ENCODE assay signal across 29 cellular contexts in genomic region chr21:36987845-36988244, GRCh38. TPM values are rescaled to one million over a fixed set of nuclear protein-coding genes. Genes with fewer than 3 reads are reported as not detected.
DNase-seq lines count a peak whose midpoint lies in the region; ATAC-seq lines count a peak whose summit lies in the region.
"Had no signal": no experiment of that assay in that cellular context is flagged by ENCODE, and none has a peak within 500 bp of the region (broad histone marks: within the 10 kb centered on the region; RNA-seq: fewer than 3 reads in every experiment).

No MANE protein-coding gene starts in this region.

- no peaks in the 10 kb centered on the region for H3K36me3 ChIP-seq in CD8-positive, alpha-beta memory T cell (ENCODE audit: insufficient read depth, low read length)
- H3K36me3 ChIP-seq in skeletal muscle satellite cell (ENCODE audit: insufficient read depth, low read length), result no peaks in the 10 kb centered on the region
- no peaks in the 10 kb centered on the region for H3K36me3 ChIP-seq in effector memory CD4-positive, alpha-beta T cell (ENCODE audit: control insufficient read depth, insufficient read depth, low read length)
- H3K36me3 ChIP-seq: heart left ventricle, pancreas, upper lobe of right lung had no signal

- no peak overlapping the region for H3K27ac ChIP-seq in CD8-positive, alpha-beta memory T cell (ENCODE audit: low read depth, low read length)
- H3K27ac ChIP-seq in effector memory CD4-positive, alpha-beta T cell (ENCODE audit: insufficient read depth, low read length, poor library complexity, severe bottlenecking), result no peak overlapping the region
- H3K27ac ChIP-seq: C4-2B, epithelial cell of prostate, heart left ventricle, KMS-11, pancreas, RWPE1, upper lobe of right lung had no signal

- H3K4me3 Mint-ChIP-seq in activated CD8-positive, alpha-beta memory T cell treated with anti-CD3 and anti-CD28 coated beads, Interleukin-2, amount 10 ng/mL, durations not matched to agents 7 days and 5 days, result no peak overlapping the region
- H3K4me3 Mint-ChIP-seq in CD8-positive, alpha-beta memory T cell, result peak overlapping the region in 1 of 7 donors; percentile 90
- no peak overlapping the region for H3K4me3 Mint-ChIP-seq in activated CD4-positive, alpha-beta memory T cell treated with anti-CD3 and anti-CD28 coated beads, Interleukin-2, amount 10 ng/mL, durations not matched to agents 7 days and 5 days

- H3K27me3 ChIP-seq in CD8-positive, alpha-beta memory T cell (ENCODE audit: insufficient read depth, low read length, poor library complexity, severe bottlenecking), result no peaks in the 10 kb centered on the region
- no peaks in the 10 kb centered on the region for H3K27me3 ChIP-seq in skeletal muscle satellite cell (ENCODE audit: control insufficient read depth, insufficient read depth, low read length)
- H3K27me3 ChIP-seq in effector memory CD4-positive, alpha-beta T cell (replicated peaks; ENCODE audit: control insufficient read depth, insufficient read depth, low read length, poor library complexity, severe bottlenecking), result no peaks in the 10 kb centered on the region
- H3K27me3 ChIP-seq: pancreas, upper lobe of right lung had no signal

- no peaks in the 10 kb centered on the region for H3K27me3 Mint-ChIP-seq in activated CD8-positive, alpha-beta memory T cell treated with anti-CD3 and anti-CD28 coated beads, Interleukin-2, amount 10 ng/mL, durations not matched to agents 7 days and 5 days
- H3K27me3 Mint-ChIP-seq in CD8-positive, alpha-beta memory T cell, result peaks cover 0 to 2% of the 10 kb centered on the region in 2 donors
- no peaks in the 10 kb centered on the region for H3K27me3 Mint-ChIP-seq in activated CD4-positive, alpha-beta memory T cell treated with anti-CD3 and anti-CD28 coated beads, Interleukin-2, amount 10 ng/mL, durations not matched to agents 7 days and 5 days

- H3K27ac Mint-ChIP-seq in activated CD8-positive, alpha-beta memory T cell treated with anti-CD3 and anti-CD28 coated beads, Interleukin-2, amount 10 ng/mL, durations not matched to agents 7 days and 5 days, result peak overlapping the region; percentile 66
- H3K27ac Mint-ChIP-seq in CD8-positive, alpha-beta memory T cell, result peak overlapping the region in 7 of 8 donors; percentile 4 to 89 (median 49)
- H3K27ac Mint-ChIP-seq in activated CD4-positive, alpha-beta memory T cell treated with anti-CD3 and anti-CD28 coated beads, Interleukin-2, amount 10 ng/mL, durations not matched to agents 7 days and 5 days, result peak overlapping the region; percentile 25
- H3K27ac Mint-ChIP-seq: nephron progenitor cell had no signal

- POLR2A ChIA-PET in CD8-positive, alpha-beta memory T cell (lab: Charles Lee), result no interaction called here
- POLR2A ChIA-PET in activated CD4-positive, alpha-beta memory T cell treated with anti-CD3 and anti-CD28 coated beads, Interleukin-2, amount 10 ng/mL, durations not matched to agents 7 days and 5 days (lab: Charles Lee), result no interaction called here

- ATAC-seq in activated CD8-positive, alpha-beta memory T cell treated with anti-CD3 and anti-CD28 coated beads, Interleukin-2, amount 10 ng/mL, durations not matched to agents 7 days and 5 days, result no peak
- ATAC-seq: activated CD4-positive, CD25-positive, alpha-beta regulatory T cell treated with anti-CD3 and anti-CD28 coated beads, Interleukin-2, amount 50 U/mL, for 24 hours; HCT116; heart left ventricle; left colon; pancreas; right cardiac atrium; upper lobe of right lung had no signal

- H3K9ac ChIP-seq in skeletal muscle satellite cell (ENCODE audit: low read depth, low read length), result no peak overlapping the region
- H3K9ac ChIP-seq: KMS-11, SK-N-SH had no signal

- H3K9me3 Mint-ChIP-seq in activated CD8-positive, alpha-beta memory T cell treated with anti-CD3 and anti-CD28 coated beads, Interleukin-2, amount 10 ng/mL, durations not matched to agents 7 days and 5 days (ENCODE audit: low read depth), result peaks cover 1% of the 10 kb centered on the region
- peaks cover 0 to 2% (median 0%) of the 10 kb centered on the region in 5 donors for H3K9me3 Mint-ChIP-seq in CD8-positive, alpha-beta memory T cell
- H3K9me3 Mint-ChIP-seq in activated CD4-positive, alpha-beta memory T cell treated with anti-CD3 and anti-CD28 coated beads, Interleukin-2, amount 10 ng/mL, durations not matched to agents 7 days and 5 days, result no peaks in the 10 kb centered on the region

- no peak for DNase-seq in activated CD8-positive, alpha-beta memory T cell treated with anti-CD3 and anti-CD28 coated beads, Interleukin-2, amount 10 ng/mL, durations not matched to agents 7 days and 5 days
- DNase-seq in activated CD8-positive, alpha-beta memory T cell treated with anti-CD3 and anti-CD28 coated beads, Interleukin-2, amount 50 U/mL, for 4 hours, result no peak
- no peak for DNase-seq in CD8-positive, alpha-beta memory T cell
- DNase-seq in activated CD4-positive, alpha-beta memory T cell treated with anti-CD3 and anti-CD28 coated beads, Interleukin-2, amount 10 ng/mL, durations not matched to agents 7 days and 5 days, result no peak
- DNase-seq in hepatic stellate cell (ENCODE audit: low spot score) (no peak), NCI-H2107 (lab: John Stamatoyannopoulos, UW) (no peak)
- DNase-seq in effector memory CD4-positive, alpha-beta T cell, result no peak
- DNase-seq: activated effector memory CD4-positive, alpha-beta T cell treated with anti-CD3 and anti-CD28 coated beads, Interleukin-2, amount 50 U/mL, for 16 hours; DMS 273 treated with DMSO at 0.1 percent for 48 hours; GDM1; heart left ventricle; left colon; MV-4-11; NCI-H187; NCI-H526 treated with DMSO at 0.1 percent for 48 hours; nephron progenitor cell; pancreas; right cardiac atrium; upper lobe of right lung had no signal

- H3K4me1 Mint-ChIP-seq in activated CD8-positive, alpha-beta memory T cell treated with anti-CD3 and anti-CD28 coated beads, Interleukin-2, amount 10 ng/mL, durations not matched to agents 7 days and 5 days, result peaks cover 34% of the 10 kb centered on the region
- H3K4me1 Mint-ChIP-seq in CD8-positive, alpha-beta memory T cell, result peaks cover 13 to 31% (median 21%) of the 10 kb centered on the region in 3 donors
- H3K4me1 Mint-ChIP-seq in activated CD4-positive, alpha-beta memory T cell treated with anti-CD3 and anti-CD28 coated beads, Interleukin-2, amount 10 ng/mL, durations not matched to agents 7 days and 5 days, result peaks cover 36% of the 10 kb centered on the region

- peaks cover 1% of the 10 kb centered on the region for H3K36me3 Mint-ChIP-seq in activated CD8-positive, alpha-beta memory T cell treated with anti-CD3 and anti-CD28 coated beads, Interleukin-2, amount 10 ng/mL, durations not matched to agents 7 days and 5 days
- H3K36me3 Mint-ChIP-seq in CD8-positive, alpha-beta memory T cell, result peaks cover 0 to 9% (median 0%) of the 10 kb centered on the region in 3 donors
- H3K36me3 Mint-ChIP-seq in activated CD4-positive, alpha-beta memory T cell treated with anti-CD3 and anti-CD28 coated beads, Interleukin-2, amount 10 ng/mL, durations not matched to agents 7 days and 5 days (ENCODE audit: low read depth), result no peaks in the 10 kb centered on the region

- CTCF ChIA-PET in activated CD8-positive, alpha-beta memory T cell treated with anti-CD3 and anti-CD28 coated beads, Interleukin-2, amount 10 ng/mL, durations not matched to agents 7 days and 5 days (lab: Charles Lee), result interaction anchor here (1.0 to 1.8 kb wide), 3 partner anchors 9 to 19 kb away, joined by 3 to 5 read pairs (median 4); partner anchors contain the start of gene RIPPLY3
- CTCF ChIA-PET in CD8-positive, alpha-beta memory T cell (lab: Charles Lee), result interaction anchor here (1.1 to 1.7 kb wide), 4 partner anchors 8 to 39 kb away, joined by 3 to 6 read pairs (median 4); no protein-coding TSS in a partner anchor
- CTCF ChIA-PET in activated CD4-positive, alpha-beta memory T cell treated with anti-CD3 and anti-CD28 coated beads, Interleukin-2, amount 10 ng/mL, durations not matched to agents 7 days and 5 days (lab: Charles Lee), result interaction anchor here (1.9 kb wide), 1 partner anchor 11 kb away, joined by 9 read pairs; no protein-coding TSS in a partner anchor

- H3K9me3 ChIP-seq in CD8-positive, alpha-beta memory T cell (ENCODE audit: low read length), result no peaks in the 10 kb centered on the region
- no peaks in the 10 kb centered on the region for H3K9me3 ChIP-seq in skeletal muscle satellite cell (replicated peaks; ENCODE audit: low read length)
- no peaks in the 10 kb centered on the region for H3K9me3 ChIP-seq in effector memory CD4-positive, alpha-beta T cell (ENCODE audit: control insufficient read depth, low read length)
- H3K9me3 ChIP-seq: heart left ventricle, pancreas, SK-N-SH, upper lobe of right lung had no signal

- H3K4me2 ChIP-seq in skeletal muscle satellite cell (ENCODE audit: low read length), result peak overlapping the region; percentile 4
- H3K4me2 ChIP-seq: KMS-11, SK-N-SH had no signal

- no peaks in the 10 kb centered on the region for H3K4me1 ChIP-seq in CD8-positive, alpha-beta memory T cell (ENCODE audit: insufficient read depth, low read length)
- peaks cover 20% of the 10 kb centered on the region for H3K4me1 ChIP-seq in skeletal muscle satellite cell (ENCODE audit: control insufficient read depth, insufficient read depth, low read length)
- peaks cover 3% of the 10 kb centered on the region for H3K4me1 ChIP-seq in effector memory CD4-positive, alpha-beta T cell (ENCODE audit: control insufficient read depth, insufficient read depth, low read length, poor library complexity, severe bottlenecking)
- H3K4me1 ChIP-seq: pancreas, upper lobe of right lung had no signal

- H3K4me3 ChIP-seq in CD8-positive, alpha-beta memory T cell (ENCODE audit: low read length), result no peak overlapping the region
- H3K4me3 ChIP-seq in skeletal muscle satellite cell (ENCODE audit: low read length), result no peak overlapping the region
- no peak overlapping the region for H3K4me3 ChIP-seq in effector memory CD4-positive, alpha-beta T cell (ENCODE audit: insufficient read depth, low read depth, low read length, poor library complexity, severe bottlenecking)
- H3K4me3 ChIP-seq: heart left ventricle, pancreas, upper lobe of right lung had no signal

RNA-seq across cellular contexts. Expression of gene RIPPLY3, which starts 18.7 kb away (rescaled TPM):
- under 1 TPM in 1 of 2 experiments, not detected in 1; 0.14 TPM for total RNA-seq in activated CD8-positive, alpha-beta memory T cell treated with anti-CD3 and anti-CD28 coated beads, Interleukin-2, amount 10 ng/mL, durations not matched to agents 7 days and 5 days
- under 1 TPM in 1 of 2 experiments, not detected in 1; 0.09 TPM for total RNA-seq in CD8-positive, alpha-beta memory T cell
- not detected for polyA plus RNA-seq in CD8-positive, alpha-beta memory T cell
- not detected for total RNA-seq in activated CD4-positive, alpha-beta memory T cell treated with anti-CD3 and anti-CD28 coated beads, Interleukin-2, amount 10 ng/mL, durations not matched to agents 7 days and 5 days
- not detected in 2 replicates for total RNA-seq in skeletal muscle satellite cell (2012; rRNA removed)
- total RNA-seq: astrocyte, heart left ventricle, HT1080, right cardiac atrium, upper lobe of right lung had no signal
- polyA plus RNA-seq: heart left ventricle, right cardiac atrium had no signal

RNA-seq across cellular contexts. Expression of gene HLCS, which starts 21.4 kb away (rescaled TPM):
- total RNA-seq in activated CD8-positive, alpha-beta memory T cell treated with anti-CD3 and anti-CD28 coated beads, Interleukin-2, amount 10 ng/mL, durations not matched to agents 7 days and 5 days, result 10 to 100 TPM; 14.2 to 16.2 TPM
- total RNA-seq in CD8-positive, alpha-beta memory T cell, result 10 to 100 TPM; 13.4 to 14.7 TPM
- 12.7 TPM for polyA plus RNA-seq in CD8-positive, alpha-beta memory T cell
- total RNA-seq in activated CD4-positive, alpha-beta memory T cell treated with anti-CD3 and anti-CD28 coated beads, Interleukin-2, amount 10 ng/mL, durations not matched to agents 7 days and 5 days, result 10 to 100 TPM; 13.3 to 13.9 TPM
- total RNA-seq in skeletal muscle satellite cell (2012; rRNA removed), result 23.3 and 27.1 TPM in 2 replicates
